ENCODE assay signal across 8 cellular contexts in the genomic region with DNA sequence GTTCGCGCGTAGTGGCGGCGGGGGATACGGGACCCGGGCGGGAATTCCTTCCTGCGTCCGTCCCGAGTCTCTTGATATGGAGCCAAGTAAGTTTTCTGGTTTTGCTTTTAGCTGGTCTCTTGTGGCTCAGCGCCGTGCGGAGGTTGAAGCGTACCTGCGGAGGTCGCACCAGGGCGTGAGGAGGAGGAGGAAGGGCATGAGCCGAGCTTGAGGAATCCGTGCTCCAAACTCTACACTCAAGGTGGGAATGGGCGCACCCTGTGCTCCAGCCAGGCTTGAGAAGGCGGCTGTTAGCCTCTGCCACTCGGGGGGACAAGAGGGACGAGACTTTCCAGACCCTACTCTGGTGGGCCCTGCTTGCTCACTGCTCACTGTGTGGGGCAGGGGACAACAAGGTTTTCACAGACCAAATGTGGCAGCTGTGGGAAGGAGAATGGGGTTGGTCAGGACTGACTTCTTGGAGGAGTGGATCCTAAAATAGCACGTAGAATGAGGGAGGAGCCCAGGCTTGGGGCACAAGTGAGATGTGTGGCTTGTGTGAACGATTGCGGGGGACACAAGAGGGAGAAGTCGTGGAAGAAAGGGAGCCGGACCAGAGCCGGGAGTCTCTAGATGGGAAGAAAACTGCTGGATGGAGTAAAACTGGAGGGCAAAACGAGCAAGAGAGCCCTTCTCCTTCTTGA. TPM values are rescaled to one million over a fixed set of nuclear protein-coding genes. Genes with fewer than 3 reads are reported as not detected.
A peak's percentile ranks its signal among the peaks of the same experiment; 100 is the strongest.
DNase-seq lines count a peak whose midpoint lies in the region; ATAC-seq and TF ChIP-seq lines count a peak whose summit lies in the region.

No MANE protein-coding gene starts in this region.

- in situ Hi-C loops in GM13977 (cut with MboI; ENCODE audit: low pct_unique_long_range_greater_than_20kb, low sequenced_read_pairs, unreplicated experiment) = no loop called here

- POLR2A ChIA-PET in A673 (lab: Charles Lee; ENCODE audit: low non-redundant PET) = interaction anchor here (0.7 kb wide), 1 partner anchor 108 kb away, joined by 3 read pairs; no protein-coding TSS in a partner anchor

- CTCF ChIA-PET in A673 (lab: Charles Lee) = interaction anchor here (0.6 to 1.1 kb wide), 2 partner anchors 45 to 66 kb away, joined by 4 to 5 read pairs; no protein-coding TSS in a partner anchor

- H3K4me3 Mint-ChIP-seq in activated naive CD8-positive, alpha-beta T cell treated with anti-CD3 and anti-CD28 coated beads, Interleukin-2, amount 50 U/mL, for 24 hours = peak overlapping the region; percentile 96
- H3K4me3 Mint-ChIP-seq in type B pancreatic cell = peak overlapping the region; percentile 99

- H3K36me3 Mint-ChIP-seq in activated naive CD8-positive, alpha-beta T cell treated with anti-CD3 and anti-CD28 coated beads, Interleukin-2, amount 50 U/mL, for 24 hours (ENCODE audit: low read depth) = peaks cover 23% of the 10 kb centered on the region
- peaks cover 15% of the 10 kb centered on the region for H3K36me3 Mint-ChIP-seq in type B pancreatic cell

- H3K4me1 Mint-ChIP-seq in activated naive CD8-positive, alpha-beta T cell treated with anti-CD3 and anti-CD28 coated beads, Interleukin-2, amount 50 U/mL, for 24 hours = peaks cover 52% of the 10 kb centered on the region
- H3K4me1 Mint-ChIP-seq in type B pancreatic cell (ENCODE audit: unreplicated experiment) = peaks cover 42% of the 10 kb centered on the region

- peak overlapping the region; percentile 100 for H3K27ac ChIP-seq in A673 (ENCODE audit: low read depth, low read length, poor library complexity, severe bottlenecking)

- intact Hi-C loops in A673 (cut with micrococcal nuclease; ENCODE audit: unreplicated experiment) = loop anchor here (1.0 kb wide), 1 partner anchor 45 kb away; no protein-coding TSS in a partner anchor

- H3K9me3 Mint-ChIP-seq in activated naive CD8-positive, alpha-beta T cell treated with anti-CD3 and anti-CD28 coated beads, Interleukin-2, amount 50 U/mL, for 24 hours = no peaks in the 10 kb centered on the region
- H3K9me3 Mint-ChIP-seq in type B pancreatic cell = no peaks in the 10 kb centered on the region

- peaks cover 21% of the 10 kb centered on the region for H3K36me3 ChIP-seq in A673 (ENCODE audit: insufficient read depth, low read length, poor library complexity, severe bottlenecking)

- H3K27ac Mint-ChIP-seq in activated naive CD8-positive, alpha-beta T cell treated with anti-CD3 and anti-CD28 coated beads, Interleukin-2, amount 50 U/mL, for 24 hours = peak overlapping the region; percentile 82
- H3K27ac Mint-ChIP-seq in type B pancreatic cell = peak overlapping the region; percentile 99

- DNase-seq in A673 (ENCODE audit: low spot score) (no peak), left lobe of liver (ENCODE audit: low spot score) (no peak), type B pancreatic cell (ENCODE audit: extremely low spot score, unreplicated experiment) (peak; percentile 60), GM13977 (ENCODE audit: low spot score) (no peak), DMS53 (lab: John Stamatoyannopoulos, UW) (no peak)
- DNase-seq in activated naive CD8-positive, alpha-beta T cell treated with anti-CD3 and anti-CD28 coated beads, Interleukin-2, amount 50 U/mL, for 24 hours = no peak

- H3K27me3 Mint-ChIP-seq in activated naive CD8-positive, alpha-beta T cell treated with anti-CD3 and anti-CD28 coated beads, Interleukin-2, amount 50 U/mL, for 24 hours = no peaks in the 10 kb centered on the region
- H3K27me3 Mint-ChIP-seq in type B pancreatic cell = peaks cover 21% of the 10 kb centered on the region

- H3K27me3 ChIP-seq in A673 (replicated peaks; ENCODE audit: insufficient read depth, low read depth, low read length, poor library complexity) = no peaks in the 10 kb centered on the region

- H3K9me3 ChIP-seq in A673 (ENCODE audit: low read depth, low read length, poor library complexity, severe bottlenecking) = no peaks in the 10 kb centered on the region

- TF ChIP-seq CTCF in A673 (conservative IDR thresholded peaks at IDR 0.05; ENCODE audit: low read depth, low read length) (no peak), type B pancreatic cell (conservative IDR thresholded peaks at IDR 0.05) (no peak), GM13977 (IDR thresholded peaks at IDR 0.05; ENCODE audit: extremely low read depth, insufficient read depth, missing control alignments) (no peak)

- H3K4me3 ChIP-seq in A673 (ENCODE audit: low read depth, low read length, poor library complexity, severe bottlenecking) = peak overlapping the region; percentile 98

- peaks cover 9% of the 10 kb centered on the region for H3K4me1 ChIP-seq in A673 (ENCODE audit: insufficient read depth, low read length, poor library complexity, severe bottlenecking)

- BruUV-seq in A673 (replicated peaks; lab: Mats Ljungman, UMichigan) = TSS peak; percentile 77

- peak; percentile 1 for ATAC-seq in HG02588 (IDR thresholded peaks at IDR 0.05; ENCODE audit: unreplicated experiment)
- ATAC-seq in activated naive CD8-positive, alpha-beta T cell treated with anti-CD3 and anti-CD28 coated beads, Interleukin-2, amount 50 U/mL, for 24 hours = no peak
- ATAC-seq in left lobe of liver = peak; percentile 6
- ATAC-seq in GM18520 (IDR thresholded peaks at IDR 0.05; ENCODE audit: unreplicated experiment) = no peak

RNA-seq across cellular contexts. Expression of a gene that starts 0.6 kb away (rescaled TPM):
- total RNA-seq in A673 (2021) (52.0 and 54.3 TPM in 2 replicates), left lobe of liver (18.0 TPM), type B pancreatic cell (ENCODE audit: low replicate concordance) (35.7 and 48.7 TPM in 2 replicates)

RNA-seq across cellular contexts. Expression of a gene that starts 9.1 kb away (rescaled TPM):
- total RNA-seq in A673 (2021) (0.24 and 0.28 TPM in 2 replicates), left lobe of liver (not detected), type B pancreatic cell (ENCODE audit: low replicate concordance) (not detected in 2 replicates)

RNA-seq across cellular contexts. Expression of a gene that starts 19.1 kb away (rescaled TPM):
- total RNA-seq in A673 (2021) (12.5 and 19.8 TPM in 2 replicates), left lobe of liver (5.4 TPM), type B pancreatic cell (ENCODE audit: low replicate concordance) (11.4 and 81.9 TPM in 2 replicates)

Comparison
In these comparisons a context has a peak if more than half of its experiments do, and no peak if none do; other contexts are left out.
1. ATAC-seq: peak in HG02588 (single experiment) and left lobe of liver (single experiment); none in activated naive CD8-positive, alpha-beta T cell treated with anti-CD3 and anti-CD28 coated beads, Interleukin-2, amount 50 U/mL, for 24 hours (single experiment) and GM18520 (single experiment).